1 cellular context compared by ENCODE assay signal in the genomic region with DNA sequence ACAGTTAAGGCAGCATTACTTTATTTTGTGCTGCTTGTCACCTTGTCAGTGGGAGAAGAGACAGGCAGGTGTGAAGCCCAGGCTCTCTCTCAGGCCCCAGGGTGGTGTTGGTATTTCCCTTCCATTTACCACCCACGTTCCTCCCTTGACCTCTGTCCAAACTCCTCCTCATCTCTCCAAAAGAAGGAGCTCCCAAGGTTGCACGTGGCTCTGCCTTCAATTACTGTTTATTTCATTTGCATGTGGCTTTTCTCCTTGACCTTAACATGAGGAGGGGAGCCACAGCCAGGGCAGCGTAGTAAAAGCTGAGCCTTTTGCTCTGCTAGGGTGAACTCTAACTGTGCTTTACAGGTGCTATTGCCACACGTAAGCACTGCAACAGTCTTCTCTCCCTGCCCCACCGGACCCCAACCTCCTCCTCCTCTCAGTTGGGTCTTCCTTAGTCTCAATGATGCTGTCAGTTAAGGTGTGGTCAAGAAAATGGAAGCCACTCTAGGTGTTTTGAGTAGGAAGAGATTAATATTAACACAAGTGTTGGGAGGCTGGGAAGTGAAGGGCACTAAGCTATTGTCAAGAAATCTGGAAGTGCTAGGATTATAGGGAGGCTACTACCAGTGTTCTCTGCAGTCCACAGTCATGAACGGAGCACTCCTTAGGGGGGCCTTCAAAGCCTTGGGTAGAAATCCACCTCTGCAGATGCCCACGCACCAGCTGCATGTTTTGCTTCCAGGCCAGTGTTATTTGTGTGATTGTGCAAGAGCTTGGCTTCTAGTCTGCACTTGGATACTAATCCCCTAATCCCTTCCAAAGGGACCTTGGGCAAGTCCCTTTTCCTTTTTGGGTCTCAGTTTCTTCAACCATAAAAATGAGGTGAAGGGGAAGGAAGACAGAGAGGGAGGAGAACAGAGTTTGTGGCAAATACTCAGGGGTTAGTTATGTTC.
TF ChIP-seq lines count a peak whose summit lies in the region.

No MANE protein-coding gene starts in this region.

TF ChIP-seq in HepG2, 621 proteins besides CTCF, POLR2A, EP300 and RAD21 (continued from another document):
- TF ChIP-seq GATAD2A (CRISPR knock-in tag; IDR thresholded peaks at IDR 0.05) (peak; percentile 95), EHMT2 (IDR thresholded peaks at IDR 0.05; ENCODE audit: borderline replicate concordance, low read depth, low read length) (no peak; the same call in 1 of the 2 replicates), LCORL (IDR thresholded peaks at IDR 0.05) (no peak), LCORL (CRISPR knock-in tag; IDR thresholded peaks at IDR 0.05) (peak; percentile 68), ZMAT3 (CRISPR knock-in tag; conservative IDR thresholded peaks at IDR 0.05) (no peak), GFI1 (CRISPR knock-in tag; IDR thresholded peaks at IDR 0.05; ENCODE audit: borderline replicate concordance) (no peak), ZSCAN31 (CRISPR knock-in tag; IDR thresholded peaks at IDR 0.05; ENCODE audit: low read depth) (peak; percentile 68), BORCS8-MEF2B (CRISPR knock-in tag; IDR thresholded peaks at IDR 0.05) (no peak), CHCHD3 (CRISPR knock-in tag; IDR thresholded peaks at IDR 0.05) (no peak), CCAR2 (optimal IDR thresholded peaks at IDR 0.05; ENCODE audit: low read depth, low read length) (no peak), YY1 (IDR thresholded peaks at IDR 0.05; ENCODE audit: insufficient read depth, insufficient replicate concordance, low read depth, low read length) (no peak), ZNF350 (CRISPR knock-in tag; IDR thresholded peaks at IDR 0.05; ENCODE audit: borderline replicate concordance, low read depth) (no peak), HNF4A (CRISPR knock-in tag; IDR thresholded peaks at IDR 0.05) (peak; percentile 72), ZBTB7B (CRISPR knock-in tag; IDR thresholded peaks at IDR 0.05) (peak; percentile 85; the same call in 1 of the 2 replicates), BCL6 (CRISPR knock-in tag; IDR thresholded peaks at IDR 0.05) (peak; percentile 71), ZNF615 (CRISPR knock-in tag; IDR thresholded peaks at IDR 0.05; ENCODE audit: borderline replicate concordance) (no peak), HDAC1 (CRISPR knock-in tag; IDR thresholded peaks at IDR 0.05) (peak; percentile 54; the same call in 1 of the 2 replicates), FOSL2 (CRISPR knock-in tag; IDR thresholded peaks at IDR 0.05) (peak; percentile 35; the same call in 1 of the 2 replicates), ATF1 (CRISPR knock-in tag; IDR thresholded peaks at IDR 0.05) (no peak)
- TF ChIP-seq, protein P1, sequence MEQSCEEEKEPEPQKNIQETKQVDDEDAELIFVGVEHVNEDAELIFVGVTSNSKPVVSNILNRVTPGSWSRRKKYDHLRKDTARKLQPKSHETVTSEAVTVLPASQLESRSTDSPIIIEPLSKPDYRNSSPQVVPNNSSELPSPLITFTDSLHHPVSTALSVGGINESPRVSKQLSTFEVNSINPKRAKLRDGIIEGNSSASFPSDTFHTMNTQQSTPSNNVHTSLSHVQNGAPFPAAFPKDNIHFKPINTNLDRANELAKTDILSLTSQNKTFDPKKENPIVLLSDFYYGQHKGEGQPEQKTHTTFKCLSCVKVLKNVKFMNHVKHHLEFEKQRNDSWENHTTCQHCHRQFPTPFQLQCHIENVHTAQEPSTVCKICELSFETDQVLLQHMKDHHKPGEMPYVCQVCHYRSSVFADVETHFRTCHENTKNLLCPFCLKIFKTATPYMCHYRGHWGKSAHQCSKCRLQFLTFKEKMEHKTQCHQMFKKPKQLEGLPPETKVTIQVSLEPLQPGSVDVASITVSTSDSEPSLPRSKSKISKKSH (CRISPR knock-in tag; IDR thresholded peaks at IDR 0.05; ENCODE audit: borderline replicate concordance): no peak
- TF ChIP-seq, protein P2, sequence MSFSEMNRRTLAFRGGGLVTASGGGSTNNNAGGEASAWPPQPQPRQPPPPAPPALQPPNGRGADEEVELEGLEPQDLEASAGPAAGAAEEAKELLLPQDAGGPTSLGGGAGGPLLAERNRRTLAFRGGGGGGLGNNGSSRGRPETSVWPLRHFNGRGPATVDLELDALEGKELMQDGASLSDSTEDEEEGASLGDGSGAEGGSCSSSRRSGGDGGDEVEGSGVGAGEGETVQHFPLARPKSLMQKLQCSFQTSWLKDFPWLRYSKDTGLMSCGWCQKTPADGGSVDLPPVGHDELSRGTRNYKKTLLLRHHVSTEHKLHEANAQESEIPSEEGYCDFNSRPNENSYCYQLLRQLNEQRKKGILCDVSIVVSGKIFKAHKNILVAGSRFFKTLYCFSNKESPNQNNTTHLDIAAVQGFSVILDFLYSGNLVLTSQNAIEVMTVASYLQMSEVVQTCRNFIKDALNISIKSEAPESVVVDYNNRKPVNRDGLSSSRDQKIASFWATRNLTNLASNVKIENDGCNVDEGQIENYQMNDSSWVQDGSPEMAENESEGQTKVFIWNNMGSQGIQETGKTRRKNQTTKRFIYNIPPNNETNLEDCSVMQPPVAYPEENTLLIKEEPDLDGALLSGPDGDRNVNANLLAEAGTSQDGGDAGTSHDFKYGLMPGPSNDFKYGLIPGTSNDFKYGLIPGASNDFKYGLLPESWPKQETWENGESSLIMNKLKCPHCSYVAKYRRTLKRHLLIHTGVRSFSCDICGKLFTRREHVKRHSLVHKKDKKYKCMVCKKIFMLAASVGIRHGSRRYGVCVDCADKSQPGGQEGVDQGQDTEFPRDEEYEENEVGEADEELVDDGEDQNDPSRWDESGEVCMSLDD (CRISPR knock-in tag; IDR thresholded peaks at IDR 0.05; ENCODE audit: borderline replicate concordance): no peak
- TF ChIP-seq, protein P3, sequence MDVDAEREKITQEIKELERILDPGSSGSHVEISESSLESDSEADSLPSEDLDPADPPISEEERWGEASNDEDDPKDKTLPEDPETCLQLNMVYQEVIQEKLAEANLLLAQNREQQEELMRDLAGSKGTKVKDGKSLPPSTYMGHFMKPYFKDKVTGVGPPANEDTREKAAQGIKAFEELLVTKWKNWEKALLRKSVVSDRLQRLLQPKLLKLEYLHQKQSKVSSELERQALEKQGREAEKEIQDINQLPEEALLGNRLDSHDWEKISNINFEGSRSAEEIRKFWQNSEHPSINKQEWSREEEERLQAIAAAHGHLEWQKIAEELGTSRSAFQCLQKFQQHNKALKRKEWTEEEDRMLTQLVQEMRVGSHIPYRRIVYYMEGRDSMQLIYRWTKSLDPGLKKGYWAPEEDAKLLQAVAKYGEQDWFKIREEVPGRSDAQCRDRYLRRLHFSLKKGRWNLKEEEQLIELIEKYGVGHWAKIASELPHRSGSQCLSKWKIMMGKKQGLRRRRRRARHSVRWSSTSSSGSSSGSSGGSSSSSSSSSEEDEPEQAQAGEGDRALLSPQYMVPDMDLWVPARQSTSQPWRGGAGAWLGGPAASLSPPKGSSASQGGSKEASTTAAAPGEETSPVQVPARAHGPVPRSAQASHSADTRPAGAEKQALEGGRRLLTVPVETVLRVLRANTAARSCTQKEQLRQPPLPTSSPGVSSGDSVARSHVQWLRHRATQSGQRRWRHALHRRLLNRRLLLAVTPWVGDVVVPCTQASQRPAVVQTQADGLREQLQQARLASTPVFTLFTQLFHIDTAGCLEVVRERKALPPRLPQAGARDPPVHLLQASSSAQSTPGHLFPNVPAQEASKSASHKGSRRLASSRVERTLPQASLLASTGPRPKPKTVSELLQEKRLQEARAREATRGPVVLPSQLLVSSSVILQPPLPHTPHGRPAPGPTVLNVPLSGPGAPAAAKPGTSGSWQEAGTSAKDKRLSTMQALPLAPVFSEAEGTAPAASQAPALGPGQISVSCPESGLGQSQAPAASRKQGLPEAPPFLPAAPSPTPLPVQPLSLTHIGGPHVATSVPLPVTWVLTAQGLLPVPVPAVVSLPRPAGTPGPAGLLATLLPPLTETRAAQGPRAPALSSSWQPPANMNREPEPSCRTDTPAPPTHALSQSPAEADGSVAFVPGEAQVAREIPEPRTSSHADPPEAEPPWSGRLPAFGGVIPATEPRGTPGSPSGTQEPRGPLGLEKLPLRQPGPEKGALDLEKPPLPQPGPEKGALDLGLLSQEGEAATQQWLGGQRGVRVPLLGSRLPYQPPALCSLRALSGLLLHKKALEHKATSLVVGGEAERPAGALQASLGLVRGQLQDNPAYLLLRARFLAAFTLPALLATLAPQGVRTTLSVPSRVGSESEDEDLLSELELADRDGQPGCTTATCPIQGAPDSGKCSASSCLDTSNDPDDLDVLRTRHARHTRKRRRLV (CRISPR knock-in tag; IDR thresholded peaks at IDR 0.05): no peak
- TF ChIP-seq, protein P4, sequence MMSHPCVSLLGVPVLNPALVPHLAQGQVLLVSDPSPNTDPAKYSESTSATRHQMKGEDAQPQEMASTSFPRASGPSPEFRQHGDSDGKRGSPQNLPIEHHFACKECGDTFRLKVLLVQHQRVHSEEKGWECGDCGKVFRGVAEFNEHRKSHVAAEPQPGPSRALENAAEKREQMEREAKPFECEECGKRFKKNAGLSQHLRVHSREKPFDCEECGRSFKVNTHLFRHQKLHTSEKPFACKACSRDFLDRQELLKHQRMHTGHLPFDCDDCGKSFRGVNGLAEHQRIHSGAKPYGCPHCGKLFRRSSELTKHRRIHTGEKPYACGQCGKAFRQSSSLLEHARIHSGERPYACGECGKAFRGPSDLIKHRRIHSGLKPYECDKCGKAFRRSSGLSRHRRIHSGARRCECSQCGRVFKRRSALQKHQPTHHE (CRISPR knock-in tag; IDR thresholded peaks at IDR 0.05; ENCODE audit: borderline replicate concordance): no peak
TF ChIP-seq in HepG2: peak in this region for 84.
